Comparison of ENCODE assay signal across 8 cellular contexts in genomic region chr15:69463182-69463756, GRCh38. TPM values are rescaled to one million over a fixed set of nuclear protein-coding genes. Genes with fewer than 3 reads are reported as not detected.
DNase-seq lines count a peak whose midpoint lies in the region; ATAC-seq and TF ChIP-seq lines count a peak whose summit lies in the region.

No MANE protein-coding gene starts in this region.

- no peak for DNase-seq in heart left ventricle
- DNase-seq in cardiac septum (ENCODE audit: low spot score) = no peak
- no peak for DNase-seq in brain microvascular endothelial cell
- no peak for DNase-seq in memory B cell (ENCODE audit: low spot score in 2 of 2)
- DNase-seq in uterus = peak in 1 of 2 donors; percentile 32
- no peak for DNase-seq in activated effector memory CD4-positive, alpha-beta T cell treated with Interleukin-2 at 50 U/mL for 16 hours

- H3K27ac Mint-ChIP-seq in memory B cell = peak overlapping the region; percentile 73

- intact Hi-C loops in heart left ventricle (cut with DNase I) (loop anchor here in 1 of 10 donors (2.0 kb wide), 1 partner anchor 636 kb away; no protein-coding TSS in a partner anchor), cardiac septum (cut with DNase I) (no loop called here), uterus (cut with DNase I; ENCODE audit: low total_unique reads) (no loop called here)

- no peaks in the 10 kb centered on the region for H3K27me3 ChIP-seq in heart left ventricle
- H3K27me3 ChIP-seq in brain microvascular endothelial cell (replicated peaks) = no peaks in the 10 kb centered on the region
- H3K27me3 ChIP-seq in uterus = no peaks in the 10 kb centered on the region

- in situ Hi-C loops in brain microvascular endothelial cell (cut with HindIII; ENCODE audit: low pct_ligation_motif_present, low sequenced_read_pairs) = no loop called here

- H3K4me1 ChIP-seq in heart left ventricle (peaks cover 0 to 33% (median 23%) of the 10 kb centered on the region in 12 donors), uterus (no peaks in the 10 kb centered on the region)

- H3K4me1 Mint-ChIP-seq in memory B cell = peaks cover 13% of the 10 kb centered on the region

- H3K4me3 ChIP-seq in heart left ventricle = peak overlapping the region; percentile 6 to 78 (median 59)
- H3K4me3 ChIP-seq in brain microvascular endothelial cell (ENCODE audit: low read depth, low read length) = peak overlapping the region; percentile 49
- H3K4me3 ChIP-seq in uterus = peak overlapping the region; percentile 44 to 48

- H3K27ac ChIP-seq in heart left ventricle (peak overlapping the region; percentile 84 to 98 (median 92)), brain microvascular endothelial cell (peak overlapping the region; percentile 92), uterus (peak overlapping the region; percentile 91 to 95)

- H3K36me3 Mint-ChIP-seq in memory B cell = peaks cover 1% of the 10 kb centered on the region

- peak overlapping the region; percentile 88 for H3K4me3 Mint-ChIP-seq in memory B cell

- H3K9me3 ChIP-seq in heart left ventricle (no peaks in the 10 kb centered on the region), uterus (no peaks in the 10 kb centered on the region)

- TF ChIP-seq POLR2A in heart left ventricle (IDR thresholded peaks at IDR 0.05) = no peak
- no peak for TF ChIP-seq POLR2A in uterus (IDR thresholded peaks at IDR 0.05)

- H3K27me3 Mint-ChIP-seq in memory B cell = no peaks in the 10 kb centered on the region

- no peaks in the 10 kb centered on the region for H3K9me3 Mint-ChIP-seq in memory B cell

- H3K36me3 ChIP-seq in heart left ventricle (peaks cover 0 to 3% (median 0%) of the 10 kb centered on the region in 9 donors), brain microvascular endothelial cell (replicated peaks) (no peaks in the 10 kb centered on the region), uterus (no peaks in the 10 kb centered on the region)

- TF ChIP-seq CTCF in heart left ventricle (IDR thresholded peaks at IDR 0.05) (no peak), brain microvascular endothelial cell (IDR thresholded peaks at IDR 0.05; ENCODE audit: low read depth, low read length, missing control alignments) (no peak), uterus (IDR thresholded peaks at IDR 0.05) (no peak)

- WGBS in heart left ventricle, 4 donors = 14 to 17% (median 16%) methylated on average over 13 of the region's 13 CpGs

- ATAC-seq in heart left ventricle (no peak), memory B cell (ENCODE audit: low read depth) (no peak), HG03442 (IDR thresholded peaks at IDR 0.05; ENCODE audit: unreplicated experiment) (no peak), GM19467 (IDR thresholded peaks at IDR 0.05; ENCODE audit: unreplicated experiment) (no peak)

RNA-seq across cellular contexts. Expression of gene RPLP1, which starts 10.7 kb away (rescaled TPM):
- 1,000 to 10,000 TPM in 7 of 9 donors, 100 to 1,000 TPM in 2; 487 to 1,482 (median 1,221) TPM for total RNA-seq in heart left ventricle
- 1,000 to 10,000 TPM; 1,397 to 1,852 TPM for polyA plus RNA-seq in heart left ventricle
- total RNA-seq in cardiac septum = 1,178 TPM
- 1,000 to 10,000 TPM in 3 of 4 donors, 10 to 100 TPM in 1; 61.5 to 2,786 (median 1,440) TPM for total RNA-seq in uterus

RNA-seq across cellular contexts. Expression of gene KIF23, which starts 49.1 kb away (rescaled TPM):
- total RNA-seq in heart left ventricle (1 to 10 TPM in 4 of 9 donors, under 1 TPM in 4, not detected in 1; 0.32 to 7.7 (median 1.4) TPM), cardiac septum (1.3 TPM), uterus (10 to 100 TPM in 1 of 4 donors, 1 to 10 TPM in 3; 2.6 to 39.3 (median 4.3) TPM)
- polyA plus RNA-seq in heart left ventricle = under 1 TPM; 0.23 to 0.54 TPM
